ENCODE assay signal across 8 cellular contexts in genomic region chr21:41678944-41679343, GRCh38.
DNase-seq lines count a peak whose midpoint lies in the region; ATAC-seq, FAIRE-seq and TF ChIP-seq lines count a peak whose summit lies in the region.

No MANE protein-coding gene starts in this region.

- DNase-seq in GM12865 (ENCODE audit: low read depth) (peak; percentile 19), NCI-H2029 (lab: John Stamatoyannopoulos, UW) (peak; percentile 98), adipocyte (ENCODE audit: low read depth) (peak; percentile 86), Right ventricle myocardium superior (peak; percentile 92), pancreas (peak; percentile 86 to 99 (median 98)), GM12891 (ENCODE audit: insufficient read length, low spot score) (no peak)
- no peak for DNase-seq in activated CD4-positive, alpha-beta T cell treated with anti-CD3 and anti-CD28 coated beads, Interleukin-2, amount 50 U/mL, for 4 hours

- H3K9ac ChIP-seq in adipocyte (ENCODE audit: low read length), result no peak overlapping the region

- no peaks in the 10 kb centered on the region for H3K27me3 ChIP-seq in adipocyte (replicated peaks; ENCODE audit: control insufficient read depth, insufficient read depth, low read length)
- no peaks in the 10 kb centered on the region for H3K27me3 ChIP-seq in pancreas

- H3K36me3 ChIP-seq in adipocyte (ENCODE audit: control insufficient read depth, insufficient read depth, low read length, severe bottlenecking), result no peaks in the 10 kb centered on the region
- no peaks in the 10 kb centered on the region for H3K36me3 ChIP-seq in pancreas

- peak; percentile 98 for ATAC-seq in Right ventricle myocardium superior (ENCODE audit: poor library complexity)
- peak; percentile 85 to 92 (median 90) for ATAC-seq in pancreas
- no peak for ATAC-seq in HG03135 (IDR thresholded peaks at IDR 0.05; ENCODE audit: unreplicated experiment)

- H3K27ac ChIP-seq in pancreas, result peak overlapping the region; percentile 94 to 99 (median 98)

- intact Hi-C loops in Right ventricle myocardium superior (cut with DNase I), result no loop called here
- intact Hi-C loops in pancreas (cut with DNase I), result no loop called here

- peak; percentile 90 for FAIRE-seq in pancreas (lab: Jason Lieb, UNC)
- no peak for FAIRE-seq in GM12891 (lab: Jason Lieb, UNC)

- H3K4me3 ChIP-seq in GM12865 (ENCODE audit: low read depth, low read length) (no peak overlapping the region), adipocyte (ENCODE audit: low read length) (no peak overlapping the region), pancreas (no peak overlapping the region)

- H3K9me3 ChIP-seq in adipocyte (ENCODE audit: control insufficient read depth, low read length) (no peaks in the 10 kb centered on the region), pancreas (no peaks in the 10 kb centered on the region)

- TF ChIP-seq CTCF in GM12865 (IDR thresholded peaks at IDR 0.05; ENCODE audit: insufficient read depth, low read depth, low read length, missing control alignments), result no peak
- TF ChIP-seq CTCF in pancreas (IDR thresholded peaks at IDR 0.05), result no peak

- 5 to 6% methylated on average over 12 of the region's 12 CpGs for WGBS in pancreas, 2 donors

- H3K4me1 ChIP-seq in adipocyte (ENCODE audit: control insufficient read depth, insufficient read depth, low read length), result peaks cover 10% of the 10 kb centered on the region
- H3K4me1 ChIP-seq in pancreas, result peaks cover 38 to 48% (median 41%) of the 10 kb centered on the region in 3 donors

- no peak for TF ChIP-seq POLR2A in GM12891 (IDR thresholded peaks at IDR 0.05; ENCODE audit: low read depth, low read length)

TF ChIP-seq in GM12891, 5 proteins besides CTCF, POLR2A, EP300 and RAD21:
- TF ChIP-seq PAX5 (IDR thresholded peaks at IDR 0.05; ENCODE audit: insufficient read depth, low read length, severe bottlenecking) (no peak), POLR2AphosphoS5 (IDR thresholded peaks at IDR 0.05; ENCODE audit: low read depth, low read length) (no peak), SPI1 (IDR thresholded peaks at IDR 0.05; ENCODE audit: low read depth, low read length) (no peak), POU2F2 (IDR thresholded peaks at IDR 0.05; ENCODE audit: low read depth, low read length) (no peak), TAF1 (IDR thresholded peaks at IDR 0.05; ENCODE audit: low read depth, low read length) (no peak)

Comparison
In these comparisons a context has a peak if more than half of its experiments do, and no peak if none do; other contexts are left out.
1. DNase-seq: peak in GM12865 (single experiment), NCI-H2029 (single experiment), adipocyte (single experiment), Right ventricle myocardium superior (single experiment) and pancreas (6 of 6); none in activated CD4-positive, alpha-beta T cell treated with anti-CD3 and anti-CD28 coated beads, Interleukin-2, amount 50 U/mL, for 4 hours (0 of 2) and GM12891 (single experiment).